ENCODE assay signal across 11 cellular contexts in genomic region chr11:14288189-14288935, GRCh38.
DNase-seq lines count a peak whose midpoint lies in the region; ATAC-seq and TF ChIP-seq lines count a peak whose summit lies in the region.
"Had no signal": no experiment of that assay in that cellular context is flagged by ENCODE, and none has a peak within 500 bp of the region (broad histone marks: within the 10 kb centered on the region; RNA-seq: fewer than 3 reads in every experiment).

No MANE protein-coding gene starts in this region.

- in situ Hi-C loops in G401 (cut with HindIII; ENCODE audit: low sequenced_read_pairs): no loop called here

- H3K4me3 Mint-ChIP-seq in activated T-helper 2 cell treated with anti-CD3 and anti-CD28 coated beads, Interferon-gamma antibody, Interleukin-2, Interleukin-4, amounts not matched to agents 10 μg/mL and 5 μg/mL and 100 μg/mL, durations not matched to agents 14 hours and 24 hours and 36 hours (ENCODE audit: low read depth): peak overlapping the region; percentile 14
- H3K4me3 Mint-ChIP-seq: type B pancreatic cell had no signal

- H3K4me2 ChIP-seq in hepatocyte: peak overlapping the region; percentile 21

- H3K27ac ChIP-seq in hepatocyte: peak overlapping the region; percentile 37

- no peaks in the 10 kb centered on the region for H3K9me3 Mint-ChIP-seq in activated T-helper 2 cell treated with anti-CD3 and anti-CD28 coated beads, Interferon-gamma antibody, Interleukin-2, Interleukin-4, amounts not matched to agents 10 μg/mL and 5 μg/mL and 100 μg/mL, durations not matched to agents 14 hours and 24 hours and 36 hours
- H3K9me3 Mint-ChIP-seq: type B pancreatic cell had no signal

- H3K4me1 ChIP-seq in hepatocyte (ENCODE audit: insufficient read depth): peaks cover 3% of the 10 kb centered on the region

- no peaks in the 10 kb centered on the region for H3K9me3 ChIP-seq in hepatocyte (ENCODE audit: low read depth)

- peaks cover 30% of the 10 kb centered on the region for H3K4me1 Mint-ChIP-seq in activated T-helper 2 cell treated with anti-CD3 and anti-CD28 coated beads, Interferon-gamma antibody, Interleukin-2, Interleukin-4, amounts not matched to agents 10 μg/mL and 5 μg/mL and 100 μg/mL, durations not matched to agents 14 hours and 24 hours and 36 hours (ENCODE audit: low read depth)

- 91% methylated on average over 2 of the region's 2 CpGs for WGBS in hepatocyte (ENCODE audit: low lambda C conversion rate, missing lambda C conversion rate)

- no peaks in the 10 kb centered on the region for H3K36me3 ChIP-seq in hepatocyte (replicated peaks; ENCODE audit: insufficient read depth, low read depth)

- H3K27me3 ChIP-seq in hepatocyte: no peaks in the 10 kb centered on the region

- no peaks in the 10 kb centered on the region for H4K20me1 ChIP-seq in hepatocyte (ENCODE audit: insufficient read depth, poor library complexity, severe bottlenecking)

- no peak for TF ChIP-seq CTCF in hepatocyte (IDR thresholded peaks at IDR 0.05; ENCODE audit: poor library complexity)

- DNase-seq in A172 (ENCODE audit: low spot score) (peak; percentile 41), GM04503 (ENCODE audit: low read depth) (peak; percentile 74), hepatocyte (ENCODE audit: low spot score) (no peak), G401 (ENCODE audit: low spot score) (no peak), NCI-H774 (lab: John Stamatoyannopoulos, UW) (no peak)
- DNase-seq in activated T-helper 2 cell treated with anti-CD3 and anti-CD28 coated beads, Interferon-gamma antibody, Interleukin-2, Interleukin-4, amounts not matched to agents 10 μg/mL and 5 μg/mL and 100 μg/mL, durations not matched to agents 14 hours and 24 hours and 36 hours (ENCODE audit: low spot score): no peak
- DNase-seq: DND-41, NCI-H2107 had no signal

- H3K79me2 ChIP-seq in hepatocyte: no peaks in the 10 kb centered on the region

- no peak overlapping the region for H3K4me3 ChIP-seq in hepatocyte

- H3K9me2 ChIP-seq in hepatocyte (replicated peaks; ENCODE audit: insufficient read depth): no peaks in the 10 kb centered on the region

- peaks cover 64% of the 10 kb centered on the region for H3K36me3 Mint-ChIP-seq in activated T-helper 2 cell treated with anti-CD3 and anti-CD28 coated beads, Interferon-gamma antibody, Interleukin-2, Interleukin-4, amounts not matched to agents 10 μg/mL and 5 μg/mL and 100 μg/mL, durations not matched to agents 14 hours and 24 hours and 36 hours (ENCODE audit: low read depth)

- intact Hi-C loops in activated T-helper 2 cell treated with anti-CD3 and anti-CD28 coated beads, Interferon-gamma antibody, Interleukin-2, Interleukin-4, amounts not matched to agents 10 μg/mL and 5 μg/mL and 100 μg/mL, durations not matched to agents 14 hours and 24 hours and 36 hours (cut with micrococcal nuclease): no loop called here

- peak overlapping the region; percentile 72 for H3K27ac Mint-ChIP-seq in activated T-helper 2 cell treated with anti-CD3 and anti-CD28 coated beads, Interferon-gamma antibody, Interleukin-2, Interleukin-4, amounts not matched to agents 10 μg/mL and 5 μg/mL and 100 μg/mL, durations not matched to agents 14 hours and 24 hours and 36 hours
- H3K27ac Mint-ChIP-seq: type B pancreatic cell had no signal

- no peak overlapping the region for H2AFZ ChIP-seq in hepatocyte

- H3K27me3 Mint-ChIP-seq in activated T-helper 2 cell treated with anti-CD3 and anti-CD28 coated beads, Interferon-gamma antibody, Interleukin-2, Interleukin-4, amounts not matched to agents 10 μg/mL and 5 μg/mL and 100 μg/mL, durations not matched to agents 14 hours and 24 hours and 36 hours (ENCODE audit: low read depth): no peaks in the 10 kb centered on the region
- H3K27me3 Mint-ChIP-seq: type B pancreatic cell had no signal

- ATAC-seq in HG02678 (IDR thresholded peaks at IDR 0.05; ENCODE audit: unreplicated experiment): no peak
- no peak for ATAC-seq in HG02981 (IDR thresholded peaks at IDR 0.05; ENCODE audit: unreplicated experiment)

Comparison
In these comparisons a context has a peak if more than half of its experiments do, and no peak if none do; other contexts are left out.
1. DNase-seq: peak in A172 (single experiment) and GM04503 (single experiment); none in activated T-helper 2 cell treated with anti-CD3 and anti-CD28 coated beads, Interferon-gamma antibody, Interleukin-2, Interleukin-4, amounts not matched to agents 10 μg/mL and 5 μg/mL and 100 μg/mL, durations not matched to agents 14 hours and 24 hours and 36 hours (single experiment), hepatocyte (single experiment), G401 (single experiment) and NCI-H774 (single experiment).